Comparison of ENCODE assay signal across 8 cellular contexts in genomic region chr6:11575408-11576033, GRCh38. TPM values are rescaled to one million over a fixed set of nuclear protein-coding genes. Genes with fewer than 3 reads are reported as not detected.
DNase-seq lines count a peak whose midpoint lies in the region; ATAC-seq and TF ChIP-seq lines count a peak whose summit lies in the region.

No MANE protein-coding gene starts in this region.

- H3K4me1 ChIP-seq in esophagus squamous epithelium: no peaks in the 10 kb centered on the region
- no peaks in the 10 kb centered on the region for H3K4me1 ChIP-seq in tibial artery

- H3K4me3 ChIP-seq in esophagus squamous epithelium (peak overlapping the region in 1 of 4 donors; percentile 19), tibial artery (no peak overlapping the region)

- DNase-seq in DMS 273 treated with DMSO at 0.1 percent for 48 hours (lab: John Stamatoyannopoulos, UW) (peak; percentile 17), NOMO-1 (lab: John Stamatoyannopoulos, UW; ENCODE audit: unreplicated experiment in 2 of 2) (peak; percentile 48 to 87), esophagus squamous epithelium (lab: John Stamatoyannopoulos, UW) (no peak), tibial artery (peak in 1 of 2 donors; percentile 57)
- peak; percentile 23 for DNase-seq in activated CD8-positive, alpha-beta memory T cell treated with anti-CD3 and anti-CD28 coated beads, Interleukin-2, amount 50 U/mL, for 1 hour (ENCODE audit: extremely low read depth)
- no peak for DNase-seq in natural killer cell treated with Interleukin-12 subunit alpha and Interleukin-12 subunit beta and Interleukin-15 and Interleukin-18, amount 100 ng/mL, for 72 hours (ENCODE audit: low spot score)

- intact Hi-C loops in esophagus squamous epithelium (cut with DNase I) (no loop called here), tibial artery (cut with DNase I; ENCODE audit: low total_unique reads) (no loop called here)

- ATAC-seq in GM19455 (IDR thresholded peaks at IDR 0.05; ENCODE audit: unreplicated experiment) (peak; percentile 92), HG03460 (IDR thresholded peaks at IDR 0.05; ENCODE audit: unreplicated experiment) (peak; percentile 99)
- ATAC-seq in natural killer cell treated with Interleukin-12 subunit alpha and Interleukin-12 subunit beta and Interleukin-15 and Interleukin-18, amount 100 ng/mL, for 72 hours: peak; percentile 84 to 88

- no peaks in the 10 kb centered on the region for H3K27me3 ChIP-seq in esophagus squamous epithelium
- no peaks in the 10 kb centered on the region for H3K27me3 ChIP-seq in tibial artery

- H3K36me3 Mint-ChIP-seq in natural killer cell treated with Interleukin-12 subunit alpha and Interleukin-12 subunit beta and Interleukin-15 and Interleukin-18, amount 100 ng/mL, for 72 hours: no peaks in the 10 kb centered on the region

- no peaks in the 10 kb centered on the region for H3K9me3 Mint-ChIP-seq in natural killer cell treated with Interleukin-12 subunit alpha and Interleukin-12 subunit beta and Interleukin-15 and Interleukin-18, amount 100 ng/mL, for 72 hours

- peaks cover 0 to 6% of the 10 kb centered on the region in 2 donors for H3K4me1 Mint-ChIP-seq in natural killer cell treated with Interleukin-12 subunit alpha and Interleukin-12 subunit beta and Interleukin-15 and Interleukin-18, amount 100 ng/mL, for 72 hours (ENCODE audit: low read depth in 2 of 2)

- 40 to 44% methylated on average over 10 of the region's 10 CpGs for WGBS in esophagus squamous epithelium, 2 donors

- no peak overlapping the region for H3K27ac Mint-ChIP-seq in natural killer cell treated with Interleukin-12 subunit alpha and Interleukin-12 subunit beta and Interleukin-15 and Interleukin-18, amount 100 ng/mL, for 72 hours

- no peak for TF ChIP-seq POLR2A in esophagus squamous epithelium (IDR thresholded peaks at IDR 0.05)

- TF ChIP-seq CTCF in esophagus squamous epithelium (IDR thresholded peaks at IDR 0.05) (peak; percentile 77 to 91 (median 83)), tibial artery (IDR thresholded peaks at IDR 0.05) (peak; percentile 80 to 89)

- H3K27me3 Mint-ChIP-seq in natural killer cell treated with Interleukin-12 subunit alpha and Interleukin-12 subunit beta and Interleukin-15 and Interleukin-18, amount 100 ng/mL, for 72 hours: no peaks in the 10 kb centered on the region

- H3K4me3 Mint-ChIP-seq in natural killer cell treated with Interleukin-12 subunit alpha and Interleukin-12 subunit beta and Interleukin-15 and Interleukin-18, amount 100 ng/mL, for 72 hours: no peak overlapping the region

- no peak overlapping the region for H3K27ac ChIP-seq in esophagus squamous epithelium
- no peak overlapping the region for H3K27ac ChIP-seq in tibial artery

- no peaks in the 10 kb centered on the region for H3K36me3 ChIP-seq in esophagus squamous epithelium
- no peaks in the 10 kb centered on the region for H3K36me3 ChIP-seq in tibial artery

- H3K9me3 ChIP-seq in esophagus squamous epithelium: no peaks in the 10 kb centered on the region
- no peaks in the 10 kb centered on the region for H3K9me3 ChIP-seq in tibial artery

RNA-seq across cellular contexts. Expression of gene TMEM170B, which starts 38.0 kb away (rescaled TPM):
- 1 to 10 TPM in 2 of 4 donors, under 1 TPM in 2; 0.57 to 2.7 (median 1.1) TPM for total RNA-seq in esophagus squamous epithelium
- total RNA-seq in natural killer cell treated with Interleukin-12 subunit alpha and Interleukin-12 subunit beta and Interleukin-15 and Interleukin-18, amount 100 ng/mL, for 72 hours: 1 to 10 TPM; 1.4 to 1.6 TPM

Comparison
In these comparisons a context has a peak if more than half of its experiments do, and no peak if none do; other contexts are left out.
1. DNase-seq: peak in DMS 273 treated with DMSO at 0.1 percent for 48 hours (single experiment), NOMO-1 (2 of 2) and activated CD8-positive, alpha-beta memory T cell treated with anti-CD3 and anti-CD28 coated beads, Interleukin-2, amount 50 U/mL, for 1 hour (single experiment); none in esophagus squamous epithelium (single experiment) and natural killer cell treated with Interleukin-12 subunit alpha and Interleukin-12 subunit beta and Interleukin-15 and Interleukin-18, amount 100 ng/mL, for 72 hours (single experiment).
2. Peak in every context shown above with its lines, with median percentiles within 50 percentile points of each other: ATAC-seq.